In the genomic region with DNA sequence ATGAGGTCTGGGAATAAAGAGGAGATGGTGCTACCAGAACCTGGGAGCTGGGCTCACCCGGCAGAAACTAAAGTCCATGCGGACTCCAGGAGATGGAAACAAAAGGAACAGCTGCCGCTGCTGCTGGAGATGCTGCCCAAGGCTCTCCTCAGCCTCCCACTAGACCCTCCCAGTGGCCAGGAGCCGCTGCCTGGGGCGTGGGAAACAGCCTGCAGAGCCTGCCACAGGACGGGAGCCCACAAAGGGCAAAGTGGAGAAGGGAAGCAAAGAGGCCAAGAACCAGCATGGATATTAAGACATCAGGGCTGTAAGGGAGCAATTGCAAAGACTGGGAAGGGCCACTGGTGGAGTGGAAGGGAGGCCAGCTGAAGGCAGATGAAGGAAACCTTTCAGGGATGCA, we compare ENCODE assay signal across 27 cellular contexts.
A peak's percentile ranks its signal among the peaks of the same experiment; 100 is the strongest.
DNase-seq lines count a peak whose midpoint lies in the region; ATAC-seq, FAIRE-seq and TF ChIP-seq lines count a peak whose summit lies in the region.
"Had no signal": no experiment of that assay in that cellular context is flagged by ENCODE, and none has a peak within 500 bp of the region (broad histone marks: within the 10 kb centered on the region; RNA-seq: fewer than 3 reads in every experiment).

No MANE protein-coding gene starts in this region.

- ATAC-seq in HepG2 (no peak), right lobe of liver (no peak), T-cell (replicated peaks in 1 of 4) (no peak), GM19023 (IDR thresholded peaks at IDR 0.05; ENCODE audit: unreplicated experiment) (no peak)
- no peak for ATAC-seq in activated CD4-positive, CD25-positive, alpha-beta regulatory T cell treated with anti-CD3 and anti-CD28 coated beads, Interleukin-2, amount 50 U/mL, for 24 hours
- ATAC-seq: GM12878, HCT116, PC-3, Right ventricle myocardium inferior had no signal

- 37% methylated on average over 6 of the region's 6 CpGs for WGBS in HepG2 (ENCODE audit: low lambda C conversion rate)
- WGBS in right lobe of liver (ENCODE audit: insufficient coverage, low coverage, low lambda C conversion rate, missing lambda C conversion rate): 82% methylated on average over 4 of the region's 6 CpGs

- H3K79me2 ChIP-seq in HepG2 (ENCODE audit: insufficient read depth, low read length): no peaks in the 10 kb centered on the region

- H3K27ac ChIP-seq in HepG2 (ENCODE audit: extremely low read length, insufficient read depth, low read length) (no peak overlapping the region), right lobe of liver (no peak overlapping the region)
- H3K27ac ChIP-seq: C4-2B, SJSA1 had no signal

- FAIRE-seq in HepG2 (lab: Jason Lieb, UNC): no peak
- FAIRE-seq: GM12878, H1 had no signal

- POLR2A ChIA-PET in HepG2 (lab: Yijun Ruan, JAX): no interaction called here
- POLR2A ChIA-PET in T-cell (lab: Charles Lee): interaction anchor here in 1 of 2 donors (0.6 kb wide), 1 partner anchor 68 kb away, joined by 6 read pairs; no protein-coding TSS in a partner anchor

- H3K36me3 Mint-ChIP-seq in T-cell (no peaks in the 10 kb centered on the region), CD14-positive monocyte (no peaks in the 10 kb centered on the region)

- H3K4me3 Mint-ChIP-seq in T-cell: peak overlapping the region in 1 of 3 donors; percentile 12
- no peak overlapping the region for H3K4me3 Mint-ChIP-seq in CD14-positive monocyte
- H3K4me3 Mint-ChIP-seq: B cell, IgD-negative memory B cell had no signal

- no peaks in the 10 kb centered on the region for H3K27me3 Mint-ChIP-seq in T-cell
- no peaks in the 10 kb centered on the region for H3K27me3 Mint-ChIP-seq in CD14-positive monocyte (ENCODE audit: low read depth in 3 of 3)
- H3K27me3 Mint-ChIP-seq: B cell had no signal

- H3K4me1 Mint-ChIP-seq in T-cell: peaks cover 68 to 77% (median 74%) of the 10 kb centered on the region in 3 donors
- no peaks in the 10 kb centered on the region for H3K4me1 Mint-ChIP-seq in CD14-positive monocyte
- H3K4me1 Mint-ChIP-seq: B cell had no signal

- no peak for DNase-seq in HepG2 (ENCODE audit: low spot score)
- DNase-seq in right lobe of liver: no peak
- DNase-seq in T-cell: no peak
- peak; percentile 17 for DNase-seq in myocyte (ENCODE audit: low read depth)
- DNase-seq in CD14-positive monocyte (ENCODE audit: low spot score): no peak
- DNase-seq: DMS79; EL; GDM1; NCI-H1048; NCI-H1417; NCI-H1694; NCI-H2029 treated with DMSO at 0.1 percent for 48 hours; NCI-H446 treated with DMSO at 0.1 percent for 48 hours; NCI-H526; NCI-H82; NK-92 treated with Interleukin-12 subunit alpha and Interleukin-12 subunit beta, amount 100 ng/mL, for 24 hours; PC-3 had no signal

- H3K4me3 ChIP-seq in HepG2 (replicated peaks in 1 of 3; ENCODE audit: insufficient read depth in 1 of 3, low read depth in 2 of 3, low read length in 3 of 3) (no peak overlapping the region), right lobe of liver (no peak overlapping the region)
- H3K4me3 ChIP-seq: GM12878, SJSA1 had no signal

- TF ChIP-seq EP300 in HepG2 (IDR thresholded peaks at IDR 0.05; ENCODE audit: low read depth in 2 of 2, low read length in 2 of 2) (no peak), HepG2 (CRISPR knock-in tag; IDR thresholded peaks at IDR 0.05; ENCODE audit: borderline replicate concordance) (no peak)

- H3K9me3 Mint-ChIP-seq in T-cell: peaks cover 0 to 7% (median 7%) of the 10 kb centered on the region in 3 donors
- H3K9me3 Mint-ChIP-seq in CD14-positive monocyte: peaks cover 2 to 17% (median 10%) of the 10 kb centered on the region in 7 donors

- no peak overlapping the region for H3K9ac ChIP-seq in HepG2 (ENCODE audit: insufficient read depth, low read depth, low read length)

- H3K27ac Mint-ChIP-seq in T-cell (peak overlapping the region; percentile 29 to 66), CD14-positive monocyte (no peak overlapping the region)
- H3K27ac Mint-ChIP-seq: B cell, IgD-negative memory B cell had no signal

- H3K9me3 ChIP-seq in HepG2 (ENCODE audit: low read length): no peaks in the 10 kb centered on the region
- H3K9me3 ChIP-seq in right lobe of liver: no peaks in the 10 kb centered on the region

- intact Hi-C loops in HepG2 (cut with micrococcal nuclease; ENCODE audit: unreplicated experiment): no loop called here
- intact Hi-C loops in right lobe of liver (cut with DNase I): no loop called here
- intact Hi-C loops in CD14-positive monocyte (cut with micrococcal nuclease): no loop called here

- in situ Hi-C loops in HepG2 (cut with HindIII; ENCODE audit: extremely low pct_ligation_motif_present, low pct_unique_long_range_greater_than_20kb): no loop called here

- CTCF ChIA-PET in HepG2 (lab: Yijun Ruan, JAX; ENCODE audit: low intra/inter-chr PET ratio, low total read pairs): no interaction called here
- CTCF ChIA-PET in T-cell (lab: Charles Lee): interaction anchor here (0.6 to 1.1 kb wide), 3 partner anchors 11 to 172 kb away, joined by 3 to 6 read pairs (median 3); no protein-coding TSS in a partner anchor

- no peak for TF ChIP-seq CTCF in HepG2 (CRISPR knock-in tag; IDR thresholded peaks at IDR 0.05)
- no peak for TF ChIP-seq CTCF in right lobe of liver (IDR thresholded peaks at IDR 0.05)
- no peak for TF ChIP-seq CTCF in CD14-positive monocyte (IDR thresholded peaks at IDR 0.05)

- H4K20me1 ChIP-seq in HepG2 (ENCODE audit: insufficient read depth, low read length): no peaks in the 10 kb centered on the region

- H2AFZ ChIP-seq in HepG2 (ENCODE audit: low read length): no peak overlapping the region

- TF ChIP-seq RAD21 in HepG2 (CRISPR knock-in tag; IDR thresholded peaks at IDR 0.05): no peak

- H3K4me1 ChIP-seq in HepG2 (ENCODE audit: insufficient read depth, low read length): peaks cover 55% of the 10 kb centered on the region
- peaks cover 0 to 11% (median 0%) of the 10 kb centered on the region in 4 donors for H3K4me1 ChIP-seq in right lobe of liver
- H3K4me1 ChIP-seq: SJSA1 had no signal

- BruUV-seq in HepG2 (replicated peaks; lab: Mats Ljungman, UMichigan): no TSS peak

- H3K36me3 ChIP-seq in HepG2 (replicated peaks in 1 of 2; ENCODE audit: control insufficient read depth in 1 of 2, insufficient read depth in 2 of 2, low read length in 2 of 2) (no peaks in the 10 kb centered on the region), right lobe of liver (no peaks in the 10 kb centered on the region)
- H3K36me3 ChIP-seq: SJSA1 had no signal

- TF ChIP-seq POLR2A in HepG2 (IDR thresholded peaks at IDR 0.05; ENCODE audit: insufficient read depth in 1 of 2, low read depth in 2 of 2, low read length in 2 of 2) (no peak), right lobe of liver (IDR thresholded peaks at IDR 0.05) (no peak)

- peak overlapping the region; percentile 30 for H3K4me2 ChIP-seq in HepG2 (ENCODE audit: low read depth, low read length)

- H3K27me3 ChIP-seq in HepG2 (ENCODE audit: control insufficient read depth in 1 of 2, insufficient read depth in 2 of 2, low read length in 2 of 2): no peaks in the 10 kb centered on the region
- no peaks in the 10 kb centered on the region for H3K27me3 ChIP-seq in right lobe of liver
- H3K27me3 ChIP-seq: SJSA1 had no signal

TF ChIP-seq in HepG2, 621 proteins besides CTCF, POLR2A, EP300 and RAD21 (continues in another document):
- TF ChIP-seq SATB2 (CRISPR knock-in tag; IDR thresholded peaks at IDR 0.05) (no peak), ZC3H4 (CRISPR knock-in tag; IDR thresholded peaks at IDR 0.05; ENCODE audit: borderline replicate concordance) (no peak), HES4 (CRISPR knock-in tag; IDR thresholded peaks at IDR 0.05; ENCODE audit: borderline replicate concordance) (no peak), FOXA1 (IDR thresholded peaks at IDR 0.05) (no peak), FOXA1 (CRISPR knock-in tag; IDR thresholded peaks at IDR 0.05) (no peak), ZBTB38 (CRISPR knock-in tag; IDR thresholded peaks at IDR 0.05) (no peak), ZNF225 (CRISPR knock-in tag; IDR thresholded peaks at IDR 0.05) (peak; percentile 39; the same call in 1 of the 2 replicates), HNF4A (CRISPR knock-in tag; IDR thresholded peaks at IDR 0.05) (0 out of 2 replicates have a peak, but pooled peaks have one; percentile 3), ZNF687 (CRISPR knock-in tag; IDR thresholded peaks at IDR 0.05) (peak; percentile 35; the same call in 1 of the 2 replicates), KDM5B (CRISPR knock-in tag; IDR thresholded peaks at IDR 0.05; ENCODE audit: borderline replicate concordance) (0 out of 2 replicates have a peak, but pooled peaks have one; percentile 17)
- TF ChIP-seq, protein P1, sequence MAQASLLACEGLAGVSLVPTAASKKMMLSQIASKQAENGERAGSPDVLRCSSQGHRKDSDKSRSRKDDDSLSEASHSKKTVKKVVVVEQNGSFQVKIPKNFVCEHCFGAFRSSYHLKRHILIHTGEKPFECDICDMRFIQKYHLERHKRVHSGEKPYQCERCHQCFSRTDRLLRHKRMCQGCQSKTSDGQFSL (CRISPR knock-in tag; IDR thresholded peaks at IDR 0.05): no peak

Comparison
In these comparisons a context has a peak if more than half of its experiments do, and no peak if none do; other contexts are left out.
1. H3K27ac Mint-ChIP-seq: peak in T-cell (2 of 2); none in CD14-positive monocyte (0 of 7).